ENCODE assay signal across 9 cellular contexts in the genomic region with DNA sequence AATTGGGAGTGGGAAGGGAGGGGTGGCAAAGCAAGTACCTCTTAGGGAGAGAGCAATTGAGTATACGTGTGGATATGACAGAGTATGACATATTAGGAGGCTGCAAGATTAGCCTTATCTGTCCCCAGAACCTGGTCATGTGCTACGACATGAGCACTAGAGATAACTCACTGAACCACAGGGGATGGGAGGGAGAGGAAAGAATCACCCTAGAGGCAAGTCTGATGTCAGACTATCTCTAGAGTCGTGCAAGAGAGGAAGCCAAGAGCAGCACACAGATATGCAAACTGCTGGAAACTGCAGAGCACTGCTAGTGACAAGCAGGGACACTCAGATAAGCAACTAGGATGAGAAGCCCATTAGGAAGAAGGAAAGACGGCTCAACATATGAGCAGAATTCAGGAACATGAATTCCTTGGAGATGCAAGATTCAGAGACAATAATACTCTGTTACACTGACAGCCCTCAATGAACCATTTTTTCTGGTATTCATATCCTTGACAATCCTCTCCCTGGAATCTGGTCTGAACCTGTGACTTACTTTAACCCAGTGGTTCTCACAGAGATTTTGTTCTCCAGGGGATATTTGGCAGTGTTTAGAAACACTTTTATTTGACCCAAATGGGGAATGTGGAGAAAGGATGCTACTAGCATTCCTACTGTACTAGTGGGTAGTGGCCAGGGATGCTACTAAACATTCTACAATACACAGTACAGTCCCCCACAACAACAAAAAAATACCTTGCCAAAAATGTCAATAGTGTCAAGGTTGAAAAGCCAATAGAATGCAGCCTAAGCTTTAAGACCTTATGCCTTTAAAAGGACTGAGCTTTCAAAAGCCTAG.
DNase-seq lines count a peak whose midpoint lies in the region; ATAC-seq and TF ChIP-seq lines count a peak whose summit lies in the region.
"Had no signal": no experiment of that assay in that cellular context is flagged by ENCODE, and none has a peak within 500 bp of the region (broad histone marks: within the 10 kb centered on the region; RNA-seq: fewer than 3 reads in every experiment).

No MANE protein-coding gene starts in this region.

- H3K4me1 ChIP-seq in DND-41 (ENCODE audit: insufficient read depth, low read length) (no peaks in the 10 kb centered on the region), left ventricle myocardium inferior (peaks cover 36% of the 10 kb centered on the region)

- H3K4me3 ChIP-seq in DND-41 (ENCODE audit: low read depth in 1 of 2, low read length in 2 of 2) (no peak overlapping the region), left ventricle myocardium inferior (no peak overlapping the region)

- intact Hi-C loops in left ventricle myocardium inferior (cut with micrococcal nuclease): no loop called here

- DNase-seq in DND-41: no peak
- DNase-seq in NOMO-1 (lab: John Stamatoyannopoulos, UW; ENCODE audit: unreplicated experiment in 2 of 2): peak; percentile 14 to 57
- no peak for DNase-seq in left ventricle myocardium inferior
- DNase-seq in NCI-H2081 (lab: John Stamatoyannopoulos, UW): no peak
- DNase-seq in stimulated activated CD4-positive, alpha-beta T cell treated with anti-CD3 and anti-CD28 coated beads, Interleukin-4, amount 100 ng/mL, for 24 hours: no peak
- DNase-seq: stimulated activated CD4-positive, alpha-beta T cell treated with anti-CD3 and anti-CD28 coated beads, Interleukin-15, amount 100 ng/mL, for 24 hours had no signal

- no peaks in the 10 kb centered on the region for H3K36me3 ChIP-seq in DND-41 (ENCODE audit: insufficient read depth, low read length)
- H3K36me3 ChIP-seq in left ventricle myocardium inferior: no peaks in the 10 kb centered on the region

- H3K27me3 ChIP-seq in DND-41 (ENCODE audit: insufficient read depth, low read length, poor library complexity) (no peaks in the 10 kb centered on the region), left ventricle myocardium inferior (ENCODE audit: low read depth) (no peaks in the 10 kb centered on the region)

- no peaks in the 10 kb centered on the region for H4K20me1 ChIP-seq in DND-41 (ENCODE audit: insufficient read depth, low read length)

- H3K4me2 ChIP-seq in DND-41 (ENCODE audit: insufficient read depth, low read length): no peak overlapping the region

- ATAC-seq in DND-41 (ENCODE audit: insufficient read depth, low read depth) (0 out of 3 replicates have a peak, but pooled peaks have one; percentile 33), GM21529 (IDR thresholded peaks at IDR 0.05; ENCODE audit: unreplicated experiment) (peak; percentile 79), HG03469 (IDR thresholded peaks at IDR 0.05; ENCODE audit: unreplicated experiment) (no peak), GM18517 (IDR thresholded peaks at IDR 0.05; ENCODE audit: unreplicated experiment) (no peak)

- no peaks in the 10 kb centered on the region for H3K9me3 ChIP-seq in DND-41 (ENCODE audit: insufficient read depth, low read length, severe bottlenecking)
- no peaks in the 10 kb centered on the region for H3K9me3 ChIP-seq in left ventricle myocardium inferior (replicated peaks)

- TF ChIP-seq CTCF in DND-41 (IDR thresholded peaks at IDR 0.05; ENCODE audit: borderline replicate concordance, extremely low read depth, low read length, poor library complexity, severe bottlenecking) (no peak), left ventricle myocardium inferior (IDR thresholded peaks at IDR 0.05; ENCODE audit: borderline replicate concordance) (no peak)

- H3K9ac ChIP-seq in DND-41 (ENCODE audit: low read depth, low read length): no peak overlapping the region

- no peaks in the 10 kb centered on the region for H3K79me2 ChIP-seq in DND-41 (ENCODE audit: insufficient read depth, low read length)

- no peak overlapping the region for H2AFZ ChIP-seq in DND-41 (ENCODE audit: low read depth, low read length)

- no peak overlapping the region for H3K27ac ChIP-seq in DND-41 (ENCODE audit: low read length)
- peak overlapping the region; percentile 49 for H3K27ac ChIP-seq in left ventricle myocardium inferior (replicated peaks)

Comparison
In these comparisons a context has a peak if more than half of its experiments do, and no peak if none do; other contexts are left out.
1. ATAC-seq: peak in DND-41 (single experiment) and GM21529 (single experiment); none in HG03469 (single experiment) and GM18517 (single experiment).
2. DNase-seq: peak in NOMO-1 (2 of 2); none in DND-41 (single experiment), left ventricle myocardium inferior (single experiment), NCI-H2081 (0 of 2) and stimulated activated CD4-positive, alpha-beta T cell treated with anti-CD3 and anti-CD28 coated beads, Interleukin-4, amount 100 ng/mL, for 24 hours (single experiment).